ENCODE assay signal across 24 cellular contexts in the genomic region with DNA sequence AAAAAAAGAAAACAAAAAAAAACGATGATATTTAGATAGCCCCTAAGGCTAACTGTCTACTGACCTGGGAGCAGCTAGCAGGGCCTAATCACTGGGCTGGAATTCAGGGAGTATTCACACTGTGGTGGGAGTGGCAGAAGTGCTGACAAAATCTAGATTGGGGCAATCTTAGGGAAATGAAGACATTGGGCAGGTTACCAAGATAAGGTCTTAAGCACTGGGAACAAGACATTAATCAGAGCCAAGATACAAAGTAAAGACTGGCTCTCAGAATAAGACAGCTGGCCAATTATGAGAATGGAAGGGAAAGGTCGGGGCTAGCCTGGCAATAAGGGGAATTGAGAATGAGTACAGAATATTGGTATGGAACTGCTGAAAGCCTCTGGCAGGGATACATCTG.
DNase-seq lines count a peak whose midpoint lies in the region; ATAC-seq and TF ChIP-seq lines count a peak whose summit lies in the region.
"Had no signal": no experiment of that assay in that cellular context is flagged by ENCODE, and none has a peak within 500 bp of the region (broad histone marks: within the 10 kb centered on the region; RNA-seq: fewer than 3 reads in every experiment).

No MANE protein-coding gene starts in this region.

- peaks cover 12% of the 10 kb centered on the region for H3K9me3 Mint-ChIP-seq in MCF 10A (ENCODE audit: unreplicated experiment)
- H3K9me3 Mint-ChIP-seq: activated T-cell treated with anti-CD3 and anti-CD28 coated beads, Interleukin-2, amount 50 U/mL, for 24 hours; T-helper 1 cell treated with Interleukin-12 subunit alpha and Interleukin-12 subunit beta and Interleukin-4 antibody, amounts not matched to agents 30 μg/mL and 1 μg/mL, for 36 hours had no signal

- ATAC-seq in T-helper 17 cell (no peak), GM19324 (IDR thresholded peaks at IDR 0.05; ENCODE audit: low FRiP score, unreplicated experiment) (no peak), HG03342 (IDR thresholded peaks at IDR 0.05; ENCODE audit: unreplicated experiment) (no peak)
- ATAC-seq: activated CD8-positive, alpha-beta T cell treated with anti-CD3 and anti-CD28 coated beads, Interleukin-2, amount 10 ng/mL, durations not matched to agents 7 days and 5 days; activated naive CD4-positive, alpha-beta T cell treated with anti-CD3 and anti-CD28 coated beads, Interleukin-2, amount 50 U/mL, for 72 hours had no signal

- H3K4me1 Mint-ChIP-seq in MCF 10A (ENCODE audit: insufficient read depth, unreplicated experiment) (peaks cover 43% of the 10 kb centered on the region), T-helper 17 cell (no peaks in the 10 kb centered on the region)

- H3K36me3 Mint-ChIP-seq in MCF 10A (ENCODE audit: insufficient read depth, unreplicated experiment), result peaks cover 6% of the 10 kb centered on the region
- H3K36me3 Mint-ChIP-seq in T-helper 17 cell (ENCODE audit: low read depth), result no peaks in the 10 kb centered on the region
- H3K36me3 Mint-ChIP-seq: activated naive CD4-positive, alpha-beta T cell treated with anti-CD3 and anti-CD28 coated beads, Interleukin-2, amount 50 U/mL, for 72 hours had no signal

- in situ Hi-C loops in astrocyte of the spinal cord (cut with HindIII; ENCODE audit: low sequenced_read_pairs), result no loop called here

- no peaks in the 10 kb centered on the region for H3K36me3 ChIP-seq in breast epithelium
- H3K36me3 ChIP-seq in H7 (replicated peaks; ENCODE audit: control insufficient read depth, insufficient read depth, low read length), result no peaks in the 10 kb centered on the region
- H3K36me3 ChIP-seq: thyroid gland, WERI-Rb-1 had no signal

- H3K27ac Mint-ChIP-seq in MCF 10A (ENCODE audit: low read depth, unreplicated experiment) (peak overlapping the region; percentile 77), T-helper 17 cell (no peak overlapping the region)
- H3K27ac Mint-ChIP-seq: activated CD8-positive, alpha-beta T cell treated with anti-CD3 and anti-CD28 coated beads, Interleukin-2, amount 10 ng/mL, durations not matched to agents 7 days and 5 days; activated naive CD4-positive, alpha-beta T cell treated with anti-CD3 and anti-CD28 coated beads, Interleukin-2, amount 50 U/mL, for 72 hours; activated T-cell treated with anti-CD3 and anti-CD28 coated beads, Interleukin-2, amount 50 U/mL, for 24 hours; T-helper 1 cell treated with Interleukin-12 subunit alpha and Interleukin-12 subunit beta and Interleukin-4 antibody, amounts not matched to agents 30 μg/mL and 1 μg/mL, for 36 hours had no signal

- H3K27me3 ChIP-seq in breast epithelium (no peaks in the 10 kb centered on the region), H7 (ENCODE audit: control insufficient read depth, insufficient read depth, low read length) (no peaks in the 10 kb centered on the region)
- H3K27me3 ChIP-seq: thyroid gland had no signal

- H3K9me3 ChIP-seq in breast epithelium (peaks cover 0 to 5% of the 10 kb centered on the region in 2 donors), T-helper 17 cell (ENCODE audit: control insufficient read depth, low read length, poor library complexity, severe bottlenecking) (no peaks in the 10 kb centered on the region)
- H3K9me3 ChIP-seq: thyroid gland had no signal

- TF ChIP-seq CTCF in MCF 10A (IDR thresholded peaks at IDR 0.05; ENCODE audit: unreplicated experiment) (no peak), breast epithelium (IDR thresholded peaks at IDR 0.05) (no peak), astrocyte of the spinal cord (IDR thresholded peaks at IDR 0.05; ENCODE audit: low read depth, low read length) (no peak), foreskin fibroblast (IDR thresholded peaks at IDR 0.05; ENCODE audit: low read depth, low read length) (no peak)

- no peak for TF ChIP-seq POLR2A in breast epithelium (IDR thresholded peaks at IDR 0.05)

- intact Hi-C loops in MCF 10A (cut with micrococcal nuclease), result loop anchor here (10.0 kb wide), 1 partner anchor 341 kb away; no protein-coding TSS in a partner anchor
- intact Hi-C loops in breast epithelium (cut with DNase I; ENCODE audit: low total_unique reads), result no loop called here

- no peak overlapping the region for H3K27ac ChIP-seq in breast epithelium
- H3K27ac ChIP-seq: 22Rv1, thyroid gland, WERI-Rb-1 had no signal

- H3K4me3 Mint-ChIP-seq in MCF 10A (ENCODE audit: unreplicated experiment) (peak overlapping the region; percentile 18), T-helper 17 cell (no peak overlapping the region)
- H3K4me3 Mint-ChIP-seq: activated CD8-positive, alpha-beta T cell treated with anti-CD3 and anti-CD28 coated beads, Interleukin-2, amount 10 ng/mL, durations not matched to agents 7 days and 5 days; activated T-cell treated with anti-CD3 and anti-CD28 coated beads, Interleukin-2, amount 50 U/mL, for 24 hours; T-helper 1 cell treated with Interleukin-12 subunit alpha and Interleukin-12 subunit beta and Interleukin-4 antibody, amounts not matched to agents 30 μg/mL and 1 μg/mL, for 36 hours had no signal

- H3K4me3 ChIP-seq in breast epithelium (no peak overlapping the region), astrocyte of the spinal cord (ENCODE audit: low read depth, low read length) (no peak overlapping the region), foreskin fibroblast (ENCODE audit: low read depth in 1 of 2, low read length in 2 of 2) (no peak overlapping the region), H7 (ENCODE audit: insufficient read depth, low read depth, low read length) (no peak overlapping the region)
- H3K4me3 ChIP-seq: thyroid gland had no signal

- DNase-seq in MCF 10A (ENCODE audit: unreplicated experiment) (peak; percentile 79), breast epithelium (ENCODE audit: low spot score in 2 of 2) (no peak), astrocyte of the spinal cord (ENCODE audit: low read depth, low spot score) (peak; percentile 12), foreskin fibroblast (peak; percentile 33 to 56), T-helper 17 cell (no peak), H7 (no peak)
- DNase-seq: activated CD8-positive, alpha-beta T cell treated with anti-CD3 and anti-CD28 coated beads, Interleukin-2, amount 10 ng/mL, durations not matched to agents 7 days and 5 days; activated T-cell treated with anti-CD3 and anti-CD28 coated beads, Interleukin-2, amount 50 U/mL, for 24 hours; C1 segment of cervical spinal cord; dermis blood vessel endothelial cell; GF-D8; glutamatergic neuron; NCI-H1694 treated with DMSO at 0.1 percent for 48 hours; NCI-H82; OCI-M1; SIG-M5; stimulated activated naive CD4-positive, alpha-beta T cell; thyroid gland; WERI-Rb-1 had no signal

- BruUV-seq in MCF 10A (replicated peaks; lab: Mats Ljungman, UMichigan), result no TSS peak

- H3K4me1 ChIP-seq in breast epithelium, result no peaks in the 10 kb centered on the region
- H3K4me1 ChIP-seq: thyroid gland had no signal

- H3K27me3 Mint-ChIP-seq in MCF 10A (ENCODE audit: insufficient read depth, unreplicated experiment), result no peaks in the 10 kb centered on the region
- no peaks in the 10 kb centered on the region for H3K27me3 Mint-ChIP-seq in T-helper 17 cell
- H3K27me3 Mint-ChIP-seq: activated T-cell treated with anti-CD3 and anti-CD28 coated beads, Interleukin-2, amount 50 U/mL, for 24 hours had no signal

- CTCF ChIA-PET in MCF 10A (lab: Yijun Ruan, JAX), result interaction anchor here (0.6 kb wide), 1 partner anchor 135 kb away, joined by 3 read pairs; no protein-coding TSS in a partner anchor

- POLR2A ChIA-PET in MCF 10A (lab: Yijun Ruan, JAX), result interaction anchor here (0.6 kb wide), 1 partner anchor 228 kb away, joined by 3 read pairs; no protein-coding TSS in a partner anchor

Comparison
In these comparisons a context has a peak if more than half of its experiments do, and no peak if none do; other contexts are left out.
1. DNase-seq: peak in MCF 10A (single experiment), astrocyte of the spinal cord (single experiment) and foreskin fibroblast (2 of 2); none in breast epithelium (0 of 2), T-helper 17 cell (0 of 3) and H7 (single experiment).